8 cellular contexts compared by ENCODE assay signal in the genomic region with DNA sequence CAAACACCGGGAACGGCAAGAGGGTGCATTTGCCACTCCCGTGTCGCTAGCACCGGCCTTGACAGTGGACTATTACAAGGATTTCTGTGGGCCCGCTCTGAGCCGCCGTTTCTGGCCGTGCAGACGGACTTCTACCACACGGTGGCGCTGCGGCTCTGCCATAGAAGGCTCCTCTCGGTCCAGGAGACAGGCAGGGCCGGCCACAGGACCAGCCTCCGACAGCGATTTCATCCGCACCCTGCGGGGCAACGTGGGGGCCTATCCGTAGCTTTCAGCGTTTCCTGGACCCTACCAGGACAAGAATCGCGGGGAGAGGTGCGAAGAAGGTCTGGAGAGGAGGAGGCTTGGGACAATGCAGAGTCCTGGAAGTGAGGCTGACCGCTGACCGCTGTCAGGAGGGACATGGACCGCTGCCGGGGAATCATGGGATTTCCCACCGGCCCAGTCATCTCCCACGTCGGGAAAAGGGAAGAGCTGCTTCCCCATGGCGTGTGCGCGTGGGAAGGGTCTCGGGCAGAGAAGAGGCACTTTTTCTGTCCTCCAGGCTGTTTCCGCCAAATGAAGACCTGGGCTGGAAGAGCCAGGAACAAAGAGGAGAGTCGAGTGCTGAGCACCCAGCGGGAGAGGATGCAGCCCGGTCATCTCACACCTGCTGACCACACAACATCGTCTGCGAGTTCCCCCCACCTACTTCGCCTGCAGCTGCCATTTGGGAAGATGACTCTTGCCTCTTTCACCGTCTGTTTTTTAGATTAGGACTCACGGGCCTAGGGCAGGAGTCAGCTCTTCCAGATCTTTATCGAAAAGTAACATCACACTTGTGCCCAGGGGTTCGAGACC.
DNase-seq lines count a peak whose midpoint lies in the region; TF ChIP-seq lines count a peak whose summit lies in the region.

No MANE protein-coding gene starts in this region.

- no peak for TF ChIP-seq POLR2A in erythroblast (IDR thresholded peaks at IDR 0.05; ENCODE audit: low read length)

- DNase-seq in AG20443 (ENCODE audit: low spot score) = peak; percentile 89
- DNase-seq in GM19238 (ENCODE audit: insufficient read length, low spot score) = peak; percentile 69
- DNase-seq in HuH-7 (ENCODE audit: low spot score) = peak; percentile 52
- DNase-seq in activated T-cell treated with anti-CD3 and anti-CD28 coated beads for 4 hours = peak; percentile 72
- peak; percentile 81 to 90 for DNase-seq in erythroblast (lab: John Stamatoyannopoulos, UW)
- DNase-seq in stimulated activated CD8-positive, alpha-beta memory T cell treated with anti-CD3 and anti-CD28 coated beads, Interleukin-4, amount 100 ng/mL, for 24 hours (ENCODE audit: low read depth) = peak; percentile 73

- peaks cover 11% of the 10 kb centered on the region for H3K4me1 ChIP-seq in OCI-LY3 (ENCODE audit: low read length)
- peaks cover 11 to 16% of the 10 kb centered on the region in 2 donors for H3K4me1 ChIP-seq in muscle layer of duodenum (ENCODE audit: control insufficient read depth in 1 of 2, insufficient read depth in 2 of 2, low read length in 2 of 2)

- peak; percentile 86 for TF ChIP-seq CTCF in OCI-LY3 (IDR thresholded peaks at IDR 0.05; ENCODE audit: low read depth, low read length)

- H3K4me2 ChIP-seq in OCI-LY3 (ENCODE audit: low read length) = peak overlapping the region; percentile 95

- no peaks in the 10 kb centered on the region for H4K20me1 ChIP-seq in OCI-LY3 (ENCODE audit: insufficient read depth, low read length)

- H3K9me3 ChIP-seq in OCI-LY3 (ENCODE audit: insufficient read depth, low read length) (no peaks in the 10 kb centered on the region), muscle layer of duodenum (ENCODE audit: control insufficient read depth in 1 of 2, low read length in 2 of 2) (no peaks in the 10 kb centered on the region)

- no peaks in the 10 kb centered on the region for H3K79me2 ChIP-seq in OCI-LY3 (ENCODE audit: low read length)

- H3K27ac ChIP-seq in OCI-LY3 (ENCODE audit: low read length) = no peak overlapping the region
- H3K27ac ChIP-seq in muscle layer of duodenum (ENCODE audit: low read length) = peak overlapping the region; percentile 20

- H2AFZ ChIP-seq in OCI-LY3 (ENCODE audit: low read depth, low read length) = peak overlapping the region; percentile 82

- H3K27me3 ChIP-seq in OCI-LY3 (ENCODE audit: low read depth, low read length) (0 out of 2 replicates have a peak, but pooled peaks cover 5% of the 10 kb centered on the region), muscle layer of duodenum (ENCODE audit: low read depth, low read length) (no peaks in the 10 kb centered on the region)

- H3K9ac ChIP-seq in OCI-LY3 (ENCODE audit: low read length) = peak overlapping the region; percentile 43; the same call in 1 of the 2 replicates

- H3K36me3 ChIP-seq in OCI-LY3 (replicated peaks; ENCODE audit: low read depth, low read length) (no peaks in the 10 kb centered on the region), muscle layer of duodenum (ENCODE audit: control insufficient read depth in 1 of 2, insufficient read depth in 2 of 2, low read length in 2 of 2) (no peaks in the 10 kb centered on the region)

- H3K4me3 ChIP-seq in OCI-LY3 (ENCODE audit: low read length) = peak overlapping the region; percentile 78
- H3K4me3 ChIP-seq in muscle layer of duodenum (ENCODE audit: low read depth in 1 of 2, low read length in 2 of 2) = peak overlapping the region; percentile 7 to 16
